In the genomic region with DNA sequence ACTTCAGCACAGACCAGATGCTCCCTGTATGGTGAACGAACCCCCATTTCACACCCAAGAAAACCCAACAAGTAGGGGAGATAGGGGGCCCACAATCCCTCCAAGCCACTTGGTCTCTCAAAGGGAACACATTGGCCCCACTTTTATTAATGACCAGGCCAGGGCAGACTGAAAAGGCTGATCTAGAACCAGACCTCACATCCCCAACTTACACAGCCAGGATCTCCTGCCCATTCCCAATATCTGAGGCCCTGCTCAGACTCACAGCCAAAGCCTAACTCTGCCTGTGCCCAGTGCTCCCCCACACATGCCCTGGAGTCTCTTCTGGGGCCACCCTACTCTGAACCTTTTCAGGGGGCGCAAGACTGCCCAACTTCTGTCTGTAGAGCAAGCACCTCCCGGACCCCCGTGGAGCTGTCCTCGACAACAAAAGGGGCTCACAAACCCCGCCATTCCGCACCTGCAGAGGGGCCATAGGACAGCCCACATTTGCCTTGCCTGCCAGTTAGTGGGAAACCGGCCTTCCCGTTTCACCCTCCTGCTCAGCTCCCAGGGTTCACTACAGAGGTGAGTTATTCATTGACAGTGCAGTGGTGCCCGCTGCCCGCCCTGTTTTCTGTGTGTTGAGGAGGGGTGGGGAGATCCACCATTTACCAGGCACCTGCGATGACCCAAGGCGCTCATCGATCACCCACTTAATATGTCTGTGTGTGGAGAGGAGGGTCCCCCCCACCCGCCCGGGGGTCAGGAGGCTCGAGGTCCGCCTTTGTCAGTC, we compare ENCODE assay signal across 9 cellular contexts. TPM values are rescaled to one million over a fixed set of nuclear protein-coding genes. Genes with fewer than 3 reads are reported as not detected.
DNase-seq lines count a peak whose midpoint lies in the region; ATAC-seq and TF ChIP-seq lines count a peak whose summit lies in the region.
"Had no signal": no experiment of that assay in that cellular context is flagged by ENCODE, and none has a peak within 500 bp of the region (broad histone marks: within the 10 kb centered on the region; RNA-seq: fewer than 3 reads in every experiment).

No MANE protein-coding gene starts in this region.

- peaks cover 8% of the 10 kb centered on the region for H3K4me1 ChIP-seq in CD4-positive, alpha-beta memory T cell (ENCODE audit: insufficient read depth, low read length)
- peaks cover 4% of the 10 kb centered on the region for H3K4me1 ChIP-seq in KMS-11 (ENCODE audit: low read depth, poor library complexity, severe bottlenecking)
- peaks cover 56% of the 10 kb centered on the region for H3K4me1 ChIP-seq in muscle layer of colon (ENCODE audit: insufficient read depth, low read length)

- TF ChIP-seq CTCF in KMS-11 (conservative IDR thresholded peaks at IDR 0.05; ENCODE audit: low read depth, low read length) (no peak), coronary artery (IDR thresholded peaks at IDR 0.05) (no peak), GM10248 (IDR thresholded peaks at IDR 0.05; ENCODE audit: control extremely low read depth, extremely low read depth, low read depth, missing control alignments) (no peak)

- H3K36me3 ChIP-seq in CD4-positive, alpha-beta memory T cell (ENCODE audit: insufficient read depth, low read length), result no peaks in the 10 kb centered on the region
- H3K36me3 ChIP-seq in KMS-11 (ENCODE audit: insufficient read depth) (no peaks in the 10 kb centered on the region), muscle layer of colon (ENCODE audit: insufficient read depth, low read length) (peaks cover 9% of the 10 kb centered on the region)

- H3K4me3 Mint-ChIP-seq in CD4-positive, alpha-beta memory T cell, result peak overlapping the region; percentile 56 to 77 (median 64)

- DNase-seq in CD4-positive, alpha-beta memory T cell, result no peak
- DNase-seq in coronary artery (ENCODE audit: low spot score), result no peak
- no peak for DNase-seq in activated CD4-positive, CD25-positive, alpha-beta regulatory T cell treated with anti-CD3 and anti-CD28 coated beads, Interleukin-2, amount 50 U/mL, for 72 hours
- no peak for DNase-seq in GM10248 (ENCODE audit: extremely low spot score)

- H3K27me3 Mint-ChIP-seq in CD4-positive, alpha-beta memory T cell, result no peaks in the 10 kb centered on the region

- peaks cover 2 to 16% (median 10%) of the 10 kb centered on the region in 4 donors for H3K4me1 Mint-ChIP-seq in CD4-positive, alpha-beta memory T cell

- no peaks in the 10 kb centered on the region for H3K9me3 Mint-ChIP-seq in CD4-positive, alpha-beta memory T cell

- peak overlapping the region in 5 of 7 donors; percentile 41 to 66 (median 43) for H3K27ac Mint-ChIP-seq in CD4-positive, alpha-beta memory T cell

- H4K20me1 ChIP-seq in KMS-11 (ENCODE audit: insufficient read depth), result no peaks in the 10 kb centered on the region

- no peak overlapping the region for H3K27ac ChIP-seq in CD4-positive, alpha-beta memory T cell (ENCODE audit: low read depth, low read length)
- H3K27ac ChIP-seq in KMS-11, result no peak overlapping the region
- peak overlapping the region; percentile 97 to 99 for H3K27ac ChIP-seq in coronary artery
- H3K27ac ChIP-seq in muscle layer of colon (ENCODE audit: low read depth, low read length), result peak overlapping the region; percentile 89

- ATAC-seq in GM18870 (IDR thresholded peaks at IDR 0.05; ENCODE audit: unreplicated experiment) (no peak), GM19351 (IDR thresholded peaks at IDR 0.05; ENCODE audit: unreplicated experiment) (no peak)

- POLR2A ChIA-PET in CD4-positive, alpha-beta memory T cell (lab: Charles Lee; ENCODE audit: partially characterized antibody), result interaction anchor here (2.0 kb wide), 2 partner anchors 11 to 18 kb away, joined by 7 to 8 read pairs; a partner anchor contains a TSS
- POLR2A ChIA-PET in GM10248 (lab: Yijun Ruan, JAX), result no interaction called here

- H3K79me2 ChIP-seq in KMS-11 (ENCODE audit: insufficient read depth, low read depth), result no peaks in the 10 kb centered on the region

- H2AFZ ChIP-seq in KMS-11 (ENCODE audit: low read depth), result no peak overlapping the region

- H3K9ac ChIP-seq in KMS-11 (no peak overlapping the region), muscle layer of colon (ENCODE audit: low read length) (peak overlapping the region; percentile 63)

- H3K9me3 ChIP-seq in CD4-positive, alpha-beta memory T cell (ENCODE audit: control insufficient read depth in 1 of 2, low read length in 2 of 2), result no peaks in the 10 kb centered on the region
- H3K9me3 ChIP-seq in muscle layer of colon (ENCODE audit: low read length), result no peaks in the 10 kb centered on the region

- no peak overlapping the region for H3K4me3 ChIP-seq in CD4-positive, alpha-beta memory T cell (ENCODE audit: low read length in 2 of 2)
- H3K4me3 ChIP-seq in KMS-11 (IDR thresholded peaks at IDR 0.05; ENCODE audit: insufficient read depth, low read depth, low read length), result peak overlapping the region; percentile 28
- peak overlapping the region; percentile 97 for H3K4me3 ChIP-seq in coronary artery
- peak overlapping the region; percentile 63 to 66 for H3K4me3 ChIP-seq in muscle layer of colon (ENCODE audit: low read depth in 1 of 2, low read length in 2 of 2)

- no peaks in the 10 kb centered on the region for H3K27me3 ChIP-seq in CD4-positive, alpha-beta memory T cell (ENCODE audit: insufficient read depth, low read length)
- no peaks in the 10 kb centered on the region for H3K27me3 ChIP-seq in KMS-11 (ENCODE audit: insufficient read depth, low read depth)
- H3K27me3 ChIP-seq in muscle layer of colon (ENCODE audit: control insufficient read depth in 1 of 2, insufficient read depth in 2 of 2, low read length in 2 of 2), result no peaks in the 10 kb centered on the region

- H3K4me2 ChIP-seq in KMS-11, result no peak overlapping the region

- H3K36me3 Mint-ChIP-seq in CD4-positive, alpha-beta memory T cell, result peaks cover 0 to 7% of the 10 kb centered on the region in 2 donors

- CTCF ChIA-PET in CD4-positive, alpha-beta memory T cell (lab: Charles Lee; ENCODE audit: partially characterized antibody), result interaction anchor here (1.8 to 9.7 kb wide), 2 partner anchors 8 to 24 kb away, joined by 9 to 381 read pairs; no protein-coding TSS in a partner anchor
- CTCF ChIA-PET in GM10248 (lab: Yijun Ruan, JAX), result interaction anchor here (1.2 to 30.6 kb wide), 3 partner anchors 3 to 234 kb away, joined by 4 to 863 read pairs (median 863); a partner anchor contains a TSS

- intact Hi-C loops in CD4-positive, alpha-beta memory T cell (cut with micrococcal nuclease), result no loop called here

RNA-seq across cellular contexts. Expression of a gene that starts 1.6 kb away (rescaled TPM):
- 1 to 10 TPM; 2.6 to 5.0 TPM for total RNA-seq in CD4-positive, alpha-beta memory T cell
- under 1 TPM in 1 of 2 donors, not detected in 1; 0.48 TPM for polyA plus RNA-seq in CD4-positive, alpha-beta memory T cell

RNA-seq across cellular contexts. Expression of a gene that starts 11.6 kb away (rescaled TPM):
- 1 to 10 TPM; 5.1 to 5.4 TPM for total RNA-seq in CD4-positive, alpha-beta memory T cell
- 10 to 100 TPM in 1 of 2 donors, 1 to 10 TPM in 1; 6.6 to 13.3 TPM for polyA plus RNA-seq in CD4-positive, alpha-beta memory T cell

RNA-seq across cellular contexts. Expression of a gene that starts 11.8 kb away (rescaled TPM):
- total RNA-seq in CD4-positive, alpha-beta memory T cell, result 100 to 1,000 TPM; 309 to 310 TPM
- 100 to 1,000 TPM; 765 to 952 TPM for polyA plus RNA-seq in CD4-positive, alpha-beta memory T cell

RNA-seq across cellular contexts. Expression of a gene that starts 18.3 kb away (rescaled TPM):
- 10 to 100 TPM; 14.9 to 15.2 TPM for total RNA-seq in CD4-positive, alpha-beta memory T cell
- 10 to 100 TPM; 11.3 to 15.4 TPM for polyA plus RNA-seq in CD4-positive, alpha-beta memory T cell

RNA-seq across cellular contexts. Expression of a gene that starts 56.3 kb away (rescaled TPM):
- not detected for total RNA-seq in CD4-positive, alpha-beta memory T cell
- polyA plus RNA-seq in CD4-positive, alpha-beta memory T cell, result not detected
- total RNA-seq: LHCN-M2 had no signal

Comparison
In these comparisons a context has a peak if more than half of its experiments do, and no peak if none do; other contexts are left out.
1. H3K27ac ChIP-seq: peak in coronary artery (2 of 2) and muscle layer of colon (single experiment); none in CD4-positive, alpha-beta memory T cell (single experiment) and KMS-11 (single experiment).
2. H3K4me3 ChIP-seq: peak in KMS-11 (single experiment), coronary artery (single experiment) and muscle layer of colon (2 of 2); none in CD4-positive, alpha-beta memory T cell (0 of 2).